20 cellular contexts compared by ENCODE assay signal in genomic region chr17:73323622-73324455, GRCh38. TPM values are rescaled to one million over a fixed set of nuclear protein-coding genes. Genes with fewer than 3 reads are reported as not detected.
DNase-seq lines count a peak whose midpoint lies in the region; ATAC-seq, FAIRE-seq and TF ChIP-seq lines count a peak whose summit lies in the region.
"Had no signal": no experiment of that assay in that cellular context is flagged by ENCODE, and none has a peak within 500 bp of the region (broad histone marks: within the 10 kb centered on the region; RNA-seq: fewer than 3 reads in every experiment).

No MANE protein-coding gene starts in this region.

- peak overlapping the region; percentile 63; the same call in 1 of the 2 replicates for H3K18ac ChIP-seq in H1 (ENCODE audit: extremely low read depth, low read length)

- H2BK5ac ChIP-seq in H1 (ENCODE audit: low read depth, low read length) = peak overlapping the region; percentile 61; the same call in 1 of the 2 replicates

- H3K27ac ChIP-seq in SK-N-SH (ENCODE audit: low read depth in 2 of 2, low read length in 1 of 2) (no peak overlapping the region), H1 (ENCODE audit: low read depth, low read length) (no peak overlapping the region)
- H3K27ac ChIP-seq: tibial artery had no signal

- H4K91ac ChIP-seq in H1 (replicated peaks; ENCODE audit: insufficient read length, low read length) = peak overlapping the region; percentile 46

- H3K14ac ChIP-seq in H1 (ENCODE audit: insufficient read length) = no peak overlapping the region

- no peaks in the 10 kb centered on the region for H3K9me2 ChIP-seq in SK-N-SH

- H2AK5ac ChIP-seq in H1 (ENCODE audit: low read depth, low read length) = no peak overlapping the region

- CTCF ChIA-PET in SK-N-SH (lab: Yijun Ruan, JAX) = interaction anchor here (0.6 to 3.5 kb wide), 3 partner anchors 12 to 46 kb away, joined by 3 to 14 read pairs (median 4); partner anchors contain the start of gene CDC42EP4
- CTCF ChIA-PET in H1 (lab: Charles Lee; ENCODE audit: partially characterized antibody) = interaction anchor here (0.6 to 2.8 kb wide), 4 partner anchors 9 to 46 kb away, joined by 3 to 7 read pairs (median 5); no protein-coding TSS in a partner anchor

- TF ChIP-seq CTCF in SK-N-SH (IDR thresholded peaks at IDR 0.05) (no peak), H1 (IDR thresholded peaks at IDR 0.05; ENCODE audit: control extremely low read depth in 1 of 3, insufficient read depth in 1 of 3, low read depth in 1 of 3, low read length in 3 of 3) (no peak), GM10266 (IDR thresholded peaks at IDR 0.05; ENCODE audit: control insufficient read depth, insufficient read depth, low read depth, missing control alignments) (no peak)

- peak overlapping the region; percentile 74; the same call in 1 of the 2 replicates for H2BK15ac ChIP-seq in H1 (ENCODE audit: low read length)

- no peak overlapping the region for H2AFZ ChIP-seq in SK-N-SH (ENCODE audit: low read depth)
- no peak overlapping the region for H2AFZ ChIP-seq in H1 (ENCODE audit: low read length)

- no peak overlapping the region for H4K8ac ChIP-seq in H1 (ENCODE audit: extremely low read depth, insufficient read depth, low read length)

- no peak overlapping the region for H2BK120ac ChIP-seq in H1 (replicated peaks; ENCODE audit: low read depth, low read length)

- ATAC-seq in SK-N-SH treated with all-trans-retinoic acid at 6 μM for 48 hours = no peak
- ATAC-seq: naive thymus-derived CD4-positive, alpha-beta T cell had no signal

- no peak for TF ChIP-seq RAD21 in SK-N-SH (IDR thresholded peaks at IDR 0.05; ENCODE audit: low read length)
- no peak for TF ChIP-seq RAD21 in H1 (IDR thresholded peaks at IDR 0.05 in 1 of 2, conservative IDR thresholded peaks at IDR 0.05 in 1 of 2; ENCODE audit: low read depth in 2 of 2, low read length in 2 of 2)

- no peaks in the 10 kb centered on the region for H3K23me2 ChIP-seq in H1 (ENCODE audit: low read depth, low read length)

- H3K4ac ChIP-seq in H1 (replicated peaks; ENCODE audit: insufficient read length, low read depth, low read length) = no peak overlapping the region

- no peak overlapping the region for H3K23ac ChIP-seq in H1 (ENCODE audit: insufficient read length)

- TF ChIP-seq POLR2A in H1 (IDR thresholded peaks at IDR 0.05; ENCODE audit: control extremely low read depth in 1 of 2, low read depth in 2 of 2, low read length in 2 of 2) = no peak

- 72% methylated on average over 12 of the region's 12 CpGs for WGBS in SK-N-SH (ENCODE audit: low lambda C conversion rate)
- 82% methylated on average over 12 of the region's 12 CpGs; no CpG with 5 or more reads in 1 of the 2 experiments for WGBS in H1 (ENCODE audit: extremely low coverage in 1 of 2, insufficient coverage in 1 of 2, insufficient read length in 1 of 2, insufficient replicate concordance in 2 of 2, low coverage in 1 of 2, low lambda C conversion rate in 2 of 2, missing lambda C conversion rate in 1 of 2), 2 experiments

- no peak overlapping the region for H3K9ac ChIP-seq in SK-N-SH
- H3K9ac ChIP-seq in H1 (replicated peaks in 1 of 4; ENCODE audit: extremely low read depth in 1 of 4, low read depth in 3 of 4, low read length in 3 of 4) = no peak overlapping the region

- H3K27me3 ChIP-seq in SK-N-SH (ENCODE audit: insufficient read depth) (no peaks in the 10 kb centered on the region), H1 (replicated peaks in 1 of 4; ENCODE audit: control insufficient read depth in 3 of 4, extremely low read depth in 1 of 4, insufficient read depth in 3 of 4, low read length in 3 of 4) (no peaks in the 10 kb centered on the region)

- H3K4me2 ChIP-seq in SK-N-SH (no peak overlapping the region), H1 (ENCODE audit: insufficient read depth in 1 of 2, low read depth in 2 of 2, low read length in 2 of 2) (no peak overlapping the region)

- H3K56ac ChIP-seq in H1 (replicated peaks; ENCODE audit: insufficient read length, low read depth, low read length) = no peak overlapping the region

- no peak for FAIRE-seq in H1 (lab: Jason Lieb, UNC)
- FAIRE-seq: A204.1, HTR-8/SVneo, RCC 7860 had no signal

- H3K4me3 ChIP-seq in SK-N-SH (ENCODE audit: low read depth in 2 of 2, low read length in 1 of 2) (no peak overlapping the region), H1 (ENCODE audit: extremely low read depth in 1 of 4, insufficient read depth in 2 of 4, low read depth in 3 of 4, low read length in 4 of 4) (no peak overlapping the region)
- H3K4me3 ChIP-seq: tibial artery had no signal

- H4K20me1 ChIP-seq in SK-N-SH (ENCODE audit: insufficient read depth) = no peaks in the 10 kb centered on the region
- H4K20me1 ChIP-seq in H1 (replicated peaks in 1 of 2; ENCODE audit: control insufficient read depth in 1 of 2, insufficient read depth in 2 of 2, low read length in 2 of 2) = no peaks in the 10 kb centered on the region

- no peaks in the 10 kb centered on the region for H3K36me3 ChIP-seq in SK-N-SH (replicated peaks in 1 of 2; ENCODE audit: control insufficient read depth in 1 of 2, insufficient read depth in 2 of 2, low read length in 1 of 2)
- no peaks in the 10 kb centered on the region for H3K36me3 ChIP-seq in H1 (ENCODE audit: control insufficient read depth in 2 of 4, insufficient read depth in 4 of 4, low read length in 3 of 4)
- H3K36me3 ChIP-seq: tibial artery had no signal

- peak; percentile 41 for DNase-seq in SK-N-SH
- DNase-seq in H1 (ENCODE audit: low read depth in 1 of 2, low spot score in 2 of 2) = no peak
- DNase-seq in left kidney (ENCODE audit: low read depth, low spot score) = peak; percentile 64
- DNase-seq in ureter (ENCODE audit: low spot score) = peak; percentile 84
- no peak for DNase-seq in stimulated activated CD4-positive, alpha-beta T cell treated with anti-CD3 and anti-CD28 coated beads, Interleukin-2, amount 100 ng/mL, for 24 hours
- no peak for DNase-seq in GM10266 (ENCODE audit: extremely low spot score)
- no peak for DNase-seq in T1000 (lab: John Stamatoyannopoulos, UW)
- DNase-seq: activated naive CD4-positive, alpha-beta T cell treated with anti-CD3 and anti-CD28 coated beads for 36 hours; cerebellar nuclear complex; DMS153; foreskin melanocyte; kidney glomerular epithelial cell; naive thymus-derived CD4-positive, alpha-beta T cell; NCI-H1105; NCI-H510A had no signal

- peak overlapping the region; percentile 83; the same call in 1 of the 2 replicates for H2BK12ac ChIP-seq in H1 (ENCODE audit: low read depth, low read length)

- no peaks in the 10 kb centered on the region for H3K79me1 ChIP-seq in H1 (ENCODE audit: low read depth, low read length)

- no peak for TF ChIP-seq EP300 in SK-N-SH (IDR thresholded peaks at IDR 0.05; ENCODE audit: borderline replicate concordance in 1 of 2, low read depth in 1 of 2, low read length in 1 of 2)
- no peak for TF ChIP-seq EP300 in H1 (IDR thresholded peaks at IDR 0.05; ENCODE audit: borderline replicate concordance in 1 of 2, low read depth in 2 of 2, low read length in 2 of 2)

- H4K5ac ChIP-seq in H1 (ENCODE audit: insufficient read length, low read depth, low read length) = no peak overlapping the region

- H3K9me3 ChIP-seq in SK-N-SH = no peaks in the 10 kb centered on the region
- H3K9me3 ChIP-seq in H1 (ENCODE audit: insufficient read depth in 2 of 2, low read depth in 1 of 2, low read length in 1 of 2) = no peaks in the 10 kb centered on the region

- H2BK20ac ChIP-seq in H1 (ENCODE audit: low read length) = peak overlapping the region; percentile 94

- peaks cover 5% of the 10 kb centered on the region for H3F3A ChIP-seq in SK-N-SH (replicated peaks; ENCODE audit: insufficient read depth)

- POLR2A ChIA-PET in SK-N-SH (lab: Yijun Ruan, JAX) (no interaction called here), H1 (lab: Charles Lee; ENCODE audit: partially characterized antibody) (interaction anchor here (1.0 to 3.3 kb wide), 5 partner anchors 9 to 47 kb away, joined by 3 to 11 read pairs (median 5); no protein-coding TSS in a partner anchor)

- H3K4me1 ChIP-seq in SK-N-SH (ENCODE audit: control insufficient read depth in 1 of 2, insufficient read depth in 2 of 2, low read depth in 1 of 2, low read length in 1 of 2) (peaks cover 0 to 29% of the 10 kb centered on the region in 2 experiments; a peak in 1 of 4 replicates), H1 (replicated peaks in 1 of 4; ENCODE audit: control insufficient read depth in 3 of 4, insufficient read depth in 4 of 4, low read length in 3 of 4) (peaks cover 4 to 13% (median 9%) of the 10 kb centered on the region in 4 experiments; a peak in 6 of 7 replicates)

- H3K79me2 ChIP-seq in SK-N-SH (ENCODE audit: insufficient read depth) = no peaks in the 10 kb centered on the region
- no peaks in the 10 kb centered on the region for H3K79me2 ChIP-seq in H1 (ENCODE audit: control insufficient read depth in 1 of 2, insufficient read depth in 2 of 2, low read length in 2 of 2)

TF ChIP-seq in SK-N-SH, 30 proteins besides CTCF, POLR2A, EP300 and RAD21 (continues in another document):
- no peak for TF ChIP-seq FOSL2 (IDR thresholded peaks at IDR 0.05; ENCODE audit: borderline replicate concordance, low read depth)

TF ChIP-seq in SK-N-SH treated with all-trans-retinoic acid at 6 μM for 48 hours, 23 proteins besides CTCF, POLR2A, EP300 and RAD21 (continues in another document):
- no peak for TF ChIP-seq ZNF565 (CRISPR knock-in tag; conservative IDR thresholded peaks at IDR 0.05; ENCODE audit: low read depth)

TF ChIP-seq in H1, 55 proteins besides CTCF, POLR2A, EP300 and RAD21:
- TF ChIP-seq MAFK (IDR thresholded peaks at IDR 0.05; ENCODE audit: low read depth, low read length) (no peak), NANOG (IDR thresholded peaks at IDR 0.05; ENCODE audit: insufficient read depth, low read depth, low read length, poor library complexity, severe bottlenecking) (no peak), BACH1 (IDR thresholded peaks at IDR 0.05; ENCODE audit: low read length) (no peak), SAP30 (IDR thresholded peaks at IDR 0.05; ENCODE audit: insufficient read depth, insufficient replicate concordance, low read length) (no peak), GTF2F1 (IDR thresholded peaks at IDR 0.05; ENCODE audit: borderline replicate concordance, low read depth, low read length) (no peak), KDM1A (IDR thresholded peaks at IDR 0.05; ENCODE audit: borderline replicate concordance, low read length) (no peak)

RNA-seq across cellular contexts. Expression of gene CDC42EP4, which starts 12.0 kb away (rescaled TPM):
- polyA plus RNA-seq in SK-N-SH (2012; rRNA removed) (23.7 and 28.3 TPM in 2 replicates), H1 (2011; rRNA removed) (8.8 and 13.9 TPM in 2 replicates)
- polyA plus RNA-seq in SK-N-SH (2012; cell fraction: cytosol; rRNA removed) = 16.3 and 24.6 TPM in 2 replicates
- 15.8 and 17.1 TPM in 2 replicates for polyA plus RNA-seq in SK-N-SH (2012; cell fraction: nucleus; rRNA removed)
- total RNA-seq in H1 (2021; fragmentation: NEBNext Ultra II Directional; extraction: Animal tissue kit (Norgen Biotek cat#: 25700)) = 12.6 and 13.1 TPM in 2 replicates
- 10.7 TPM for polyA plus RNA-seq in H1 (2011; cell fraction: cytosol; rRNA removed)
- 12.2 TPM for polyA plus RNA-seq in H1 (2011; cell fraction: nucleus; rRNA removed)
- polyA plus RNA-seq in H1 (2012, experiment 1 of 2) = 8.2 to 11.6 TPM (median 10.3 TPM) in 4 replicates
- polyA plus RNA-seq in H1 (2012, experiment 2 of 2) = 11.4 TPM
- 6.2 TPM for polyA plus RNA-seq in H1 (2013, experiment 1 of 2)
- 6.5 TPM for polyA plus RNA-seq in H1 (2013, experiment 2 of 2)
- 10.9 and 12.7 TPM in 2 replicates for polyA minus RNA-seq in H1 (2011; rRNA and poly(A)+ RNA removed)
- polyA minus RNA-seq in H1 (2011; cell fraction: cytosol; rRNA and poly(A)+ RNA removed) = 13.9 TPM
- 19.5 TPM for polyA minus RNA-seq in H1 (2011; cell fraction: nucleus; rRNA and poly(A)+ RNA removed)
- total RNA-seq in ureter = 70.8 TPM

Comparison
In these comparisons a context has a peak if more than half of its experiments do, and no peak if none do; other contexts are left out.
1. DNase-seq: peak in SK-N-SH (single experiment), left kidney (single experiment) and ureter (single experiment); none in H1 (0 of 2), stimulated activated CD4-positive, alpha-beta T cell treated with anti-CD3 and anti-CD28 coated beads, Interleukin-2, amount 100 ng/mL, for 24 hours (0 of 2), GM10266 (single experiment) and T1000 (single experiment).